ENCODE assay signal across 8 cellular contexts in genomic region chr12:49264466-49264872, GRCh38. TPM values are rescaled to one million over a fixed set of nuclear protein-coding genes. Genes with fewer than 3 reads are reported as not detected.
A peak's percentile ranks its signal among the peaks of the same experiment; 100 is the strongest.
DNase-seq lines count a peak whose midpoint lies in the region; ATAC-seq and TF ChIP-seq lines count a peak whose summit lies in the region.

No MANE protein-coding gene starts in this region.

- H3K27ac ChIP-seq in rectal smooth muscle tissue (ENCODE audit: low read depth, low read length): peak overlapping the region; percentile 51

- H3K4me1 ChIP-seq in rectal smooth muscle tissue (ENCODE audit: control insufficient read depth, insufficient read depth, low read length): no peaks in the 10 kb centered on the region

- peak overlapping the region; percentile 2 for H3K9ac ChIP-seq in rectal smooth muscle tissue (ENCODE audit: low read length)

- no peaks in the 10 kb centered on the region for H3K36me3 ChIP-seq in rectal smooth muscle tissue (ENCODE audit: control insufficient read depth, insufficient read depth, low read length)

- H3K4me3 ChIP-seq in fibroblast of villous mesenchyme (ENCODE audit: low read depth, low read length) (peak overlapping the region; percentile 85), rectal smooth muscle tissue (ENCODE audit: low read length) (peak overlapping the region; percentile 81)

- intact Hi-C loops in posterior vena cava (cut with DNase I): no loop called here

- TF ChIP-seq CTCF in fibroblast of villous mesenchyme (IDR thresholded peaks at IDR 0.05; ENCODE audit: insufficient read depth, low read depth, low read length): no peak

- no peaks in the 10 kb centered on the region for H3K27me3 ChIP-seq in rectal smooth muscle tissue (ENCODE audit: control insufficient read depth, insufficient read depth, low read length)

- DNase-seq in DMS53 (lab: John Stamatoyannopoulos, UW) (peak; percentile 89), fibroblast of villous mesenchyme (ENCODE audit: low read depth) (no peak), NCI-H1092 treated with DMSO at 0.1 percent for 48 hours (lab: John Stamatoyannopoulos, UW) (no peak), posterior vena cava (ENCODE audit: low spot score) (no peak)
- DNase-seq in activated CD8-positive, alpha-beta memory T cell treated with anti-CD3 and anti-CD28 coated beads, Interleukin-2, amount 50 U/mL, for 48 hours: peak; percentile 80

- peak; percentile 14 for ATAC-seq in GM19468 (IDR thresholded peaks at IDR 0.05; ENCODE audit: extremely low read depth, unreplicated experiment)
- ATAC-seq in HG03521 (IDR thresholded peaks at IDR 0.05; ENCODE audit: unreplicated experiment): peak; percentile 16

RNA-seq across cellular contexts. Expression of gene TUBA1C, which starts 0.4 kb away (rescaled TPM):
- 376 and 609 TPM in 2 replicates for total RNA-seq in fibroblast of villous mesenchyme
- total RNA-seq in posterior vena cava: 100 to 1,000 TPM; 172 to 219 TPM

RNA-seq across cellular contexts. Expression of gene PRPH, which starts 30.5 kb away (rescaled TPM):
- total RNA-seq in fibroblast of villous mesenchyme (under 0.01 TPM in 1 of 2 replicates, not detected in the other), posterior vena cava (under 1 TPM; 0.32 to 0.67 TPM)

RNA-seq across cellular contexts. Expression of gene TROAP, which starts 58.6 kb away (rescaled TPM):
- total RNA-seq in fibroblast of villous mesenchyme: 11.3 and 14.7 TPM in 2 replicates
- total RNA-seq in posterior vena cava: under 1 TPM; 0.10 to 0.60 TPM

Comparison
In these comparisons a context has a peak if more than half of its experiments do, and no peak if none do; other contexts are left out.
1. DNase-seq: peak in DMS53 (single experiment) and activated CD8-positive, alpha-beta memory T cell treated with anti-CD3 and anti-CD28 coated beads, Interleukin-2, amount 50 U/mL, for 48 hours (single experiment); none in fibroblast of villous mesenchyme (single experiment), NCI-H1092 treated with DMSO at 0.1 percent for 48 hours (single experiment) and posterior vena cava (single experiment).